8 cellular contexts compared by ENCODE assay signal in genomic region chr11:69801513-69802335, GRCh38. TPM values are rescaled to one million over a fixed set of nuclear protein-coding genes. Genes with fewer than 3 reads are reported as not detected.
DNase-seq lines count a peak whose midpoint lies in the region; ATAC-seq and TF ChIP-seq lines count a peak whose summit lies in the region.

No MANE protein-coding gene starts in this region.

- DNase-seq in BE2C (peak; percentile 63), HL-60 (ENCODE audit: low read depth in 1 of 2, low spot score in 1 of 2) (no peak), iPS DF 4.7 (ENCODE audit: extremely low read depth, low spot score) (peak; percentile 51), NCI-H187 treated with DMSO at 0.1 percent for 48 hours (lab: John Stamatoyannopoulos, UW) (no peak)
- DNase-seq in activated T-cell treated with anti-CD3 and anti-CD28 coated beads, Interleukin-2, amount 50 U/mL, for 1 hour: peak; percentile 32
- peak; percentile 76 for DNase-seq in stimulated activated CD8-positive, alpha-beta memory T cell treated with anti-CD3 and anti-CD28 coated beads, Interleukin-4, amount 100 ng/mL, for 48 hours

- no peaks in the 10 kb centered on the region for H3K36me3 ChIP-seq in BE2C

- H3K27ac ChIP-seq in HL-60 (replicated peaks): no peak overlapping the region

- ATAC-seq in HG02623 (IDR thresholded peaks at IDR 0.05; ENCODE audit: unreplicated experiment): no peak
- ATAC-seq in HG03439 (IDR thresholded peaks at IDR 0.05; ENCODE audit: unreplicated experiment): no peak

- TF ChIP-seq CTCF in BE2C (IDR thresholded peaks at IDR 0.05; ENCODE audit: low read depth, low read length) (peak; percentile 81), HL-60 (IDR thresholded peaks at IDR 0.05; ENCODE audit: insufficient read depth, low read length) (peak; percentile 54)

- H3K4me3 ChIP-seq in BE2C (ENCODE audit: low read depth, low read length) (no peak overlapping the region), HL-60 (replicated peaks; ENCODE audit: insufficient read depth, low read length) (no peak overlapping the region)

- H3K9me3 ChIP-seq in BE2C: no peaks in the 10 kb centered on the region

- H3K4me1 ChIP-seq in BE2C: no peaks in the 10 kb centered on the region

- H3K27me3 ChIP-seq in BE2C (no peaks in the 10 kb centered on the region), HL-60 (ENCODE audit: insufficient read depth, poor library complexity, severe bottlenecking) (no peaks in the 10 kb centered on the region)

RNA-seq across cellular contexts. Expression of gene FGF3, which starts 17.5 kb away (rescaled TPM):
- polyA plus RNA-seq in BE2C (2012; ENCODE audit: insufficient read depth, insufficient read length, low read depth): not detected

RNA-seq across cellular contexts. Expression of gene FGF4, which starts 26.6 kb away (rescaled TPM):
- polyA plus RNA-seq in BE2C (2012; ENCODE audit: insufficient read depth, insufficient read length, low read depth): not detected

Comparison
In these comparisons a context has a peak if more than half of its experiments do, and no peak if none do; other contexts are left out.
1. DNase-seq: peak in BE2C (single experiment), activated T-cell treated with anti-CD3 and anti-CD28 coated beads, Interleukin-2, amount 50 U/mL, for 1 hour (single experiment), iPS DF 4.7 (single experiment) and stimulated activated CD8-positive, alpha-beta memory T cell treated with anti-CD3 and anti-CD28 coated beads, Interleukin-4, amount 100 ng/mL, for 48 hours (single experiment); none in HL-60 (0 of 2) and NCI-H187 treated with DMSO at 0.1 percent for 48 hours (single experiment).